Comparison of ENCODE assay signal across 8 cellular contexts in the genomic region with DNA sequence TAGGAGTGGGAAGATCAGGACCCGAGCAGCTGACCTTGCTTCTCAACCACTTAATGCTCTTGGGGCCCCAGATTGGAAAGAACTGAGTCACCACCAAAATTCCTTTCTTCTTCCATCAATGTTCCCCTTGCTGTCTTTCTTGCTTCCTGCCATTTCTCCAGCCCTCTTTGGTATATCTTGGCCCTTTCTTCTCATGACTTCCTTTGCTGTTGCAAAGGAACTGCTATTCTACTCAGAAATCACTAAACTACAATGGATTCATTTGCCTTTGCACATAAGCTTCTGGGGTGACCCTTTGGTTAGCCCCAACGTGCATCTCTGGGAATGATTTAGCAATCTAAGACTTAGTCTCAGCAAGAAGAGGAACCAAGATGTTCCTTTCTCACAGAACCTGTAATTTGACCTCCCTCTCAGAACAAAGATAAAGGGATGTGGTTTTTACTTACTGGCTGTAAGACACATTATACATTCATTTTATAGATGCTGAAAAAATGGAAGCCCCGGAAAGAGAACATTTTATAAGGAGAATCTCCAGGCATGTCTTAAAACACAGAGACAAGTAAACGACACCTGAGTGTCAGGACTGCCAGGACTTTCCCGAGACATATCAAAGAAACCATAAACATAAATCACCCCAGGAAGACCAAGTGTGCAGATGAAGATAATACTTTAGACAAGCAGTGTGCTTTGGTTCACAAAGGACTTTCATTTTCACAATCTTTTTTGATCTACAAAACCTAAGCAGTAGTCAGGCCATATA.
A peak's percentile ranks its signal among the peaks of the same experiment; 100 is the strongest.
DNase-seq lines count a peak whose midpoint lies in the region; ATAC-seq and TF ChIP-seq lines count a peak whose summit lies in the region.

No MANE protein-coding gene starts in this region.

- no peak overlapping the region for H3K4me3 Mint-ChIP-seq in MCF 10A (ENCODE audit: unreplicated experiment)
- H3K4me3 Mint-ChIP-seq in activated naive CD8-positive, alpha-beta T cell = peak overlapping the region; percentile 73
- H3K4me3 Mint-ChIP-seq in stimulated activated naive CD8-positive, alpha-beta T cell treated with anti-CD3 and anti-CD28 coated beads, Interleukin-15, Interleukin-2, amounts not matched to agents 100 ng/mL and 50 ng/mL, for 24 hours = peak overlapping the region; percentile 27

- H3K36me3 Mint-ChIP-seq in MCF 10A (ENCODE audit: insufficient read depth, unreplicated experiment) = no peaks in the 10 kb centered on the region
- peaks cover 5% of the 10 kb centered on the region for H3K36me3 Mint-ChIP-seq in activated naive CD8-positive, alpha-beta T cell
- H3K36me3 Mint-ChIP-seq in stimulated activated naive CD8-positive, alpha-beta T cell treated with anti-CD3 and anti-CD28 coated beads, Interleukin-15, Interleukin-2, amounts not matched to agents 100 ng/mL and 50 ng/mL, for 24 hours (ENCODE audit: low read depth) = no peaks in the 10 kb centered on the region

- H3K27me3 ChIP-seq in breast epithelium = no peaks in the 10 kb centered on the region
- H3K27me3 ChIP-seq in suprapubic skin = no peaks in the 10 kb centered on the region

- H3K4me3 ChIP-seq in breast epithelium = no peak overlapping the region
- no peak overlapping the region for H3K4me3 ChIP-seq in suprapubic skin

- POLR2A ChIA-PET in MCF 10A (lab: Yijun Ruan, JAX) = interaction anchor here (0.6 kb wide), 2 partner anchors 14 to 27 kb away, joined by 3 read pairs; no protein-coding TSS in a partner anchor

- no peaks in the 10 kb centered on the region for H3K4me1 ChIP-seq in breast epithelium
- no peaks in the 10 kb centered on the region for H3K4me1 ChIP-seq in suprapubic skin

- CTCF ChIA-PET in MCF 10A (lab: Yijun Ruan, JAX) = interaction anchor here (0.8 kb wide), 1 partner anchor 62 kb away, joined by 4 read pairs; no protein-coding TSS in a partner anchor

- TF ChIP-seq POLR2A in breast epithelium (IDR thresholded peaks at IDR 0.05) (no peak), suprapubic skin (IDR thresholded peaks at IDR 0.05) (no peak)

- no peaks in the 10 kb centered on the region for H3K9me3 Mint-ChIP-seq in MCF 10A (ENCODE audit: unreplicated experiment)
- peaks cover 5% of the 10 kb centered on the region for H3K9me3 Mint-ChIP-seq in activated naive CD8-positive, alpha-beta T cell (ENCODE audit: low read depth)
- H3K9me3 Mint-ChIP-seq in stimulated activated naive CD8-positive, alpha-beta T cell treated with anti-CD3 and anti-CD28 coated beads, Interleukin-15, Interleukin-2, amounts not matched to agents 100 ng/mL and 50 ng/mL, for 24 hours = peaks cover 8% of the 10 kb centered on the region

- H3K36me3 ChIP-seq in breast epithelium = no peaks in the 10 kb centered on the region
- H3K36me3 ChIP-seq in suprapubic skin = no peaks in the 10 kb centered on the region

- DNase-seq in MCF 10A (ENCODE audit: unreplicated experiment) (peak; percentile 22), breast epithelium (ENCODE audit: low spot score in 2 of 2) (no peak), SW480 (ENCODE audit: low spot score) (no peak), ureter (ENCODE audit: low spot score) (no peak), suprapubic skin (ENCODE audit: low spot score in 2 of 2) (no peak)

- no peak for TF ChIP-seq EP300 in suprapubic skin (IDR thresholded peaks at IDR 0.05)

- H3K27ac Mint-ChIP-seq in MCF 10A (ENCODE audit: low read depth, unreplicated experiment) = no peak overlapping the region
- peak overlapping the region; percentile 82 for H3K27ac Mint-ChIP-seq in activated naive CD8-positive, alpha-beta T cell
- H3K27ac Mint-ChIP-seq in stimulated activated naive CD8-positive, alpha-beta T cell treated with anti-CD3 and anti-CD28 coated beads, Interleukin-15, Interleukin-2, amounts not matched to agents 100 ng/mL and 50 ng/mL, for 24 hours = peak overlapping the region; percentile 80

- H3K4me1 Mint-ChIP-seq in MCF 10A (ENCODE audit: insufficient read depth, unreplicated experiment) = peaks cover 29% of the 10 kb centered on the region
- H3K4me1 Mint-ChIP-seq in activated naive CD8-positive, alpha-beta T cell (ENCODE audit: low read depth) = peaks cover 21% of the 10 kb centered on the region
- H3K4me1 Mint-ChIP-seq in stimulated activated naive CD8-positive, alpha-beta T cell treated with anti-CD3 and anti-CD28 coated beads, Interleukin-15, Interleukin-2, amounts not matched to agents 100 ng/mL and 50 ng/mL, for 24 hours (ENCODE audit: low read depth) = peaks cover 23% of the 10 kb centered on the region

- no peaks in the 10 kb centered on the region for H3K9me3 ChIP-seq in breast epithelium
- no peaks in the 10 kb centered on the region for H3K9me3 ChIP-seq in suprapubic skin

- H3K27me3 Mint-ChIP-seq in MCF 10A (ENCODE audit: insufficient read depth, unreplicated experiment) = no peaks in the 10 kb centered on the region
- no peaks in the 10 kb centered on the region for H3K27me3 Mint-ChIP-seq in activated naive CD8-positive, alpha-beta T cell
- no peaks in the 10 kb centered on the region for H3K27me3 Mint-ChIP-seq in stimulated activated naive CD8-positive, alpha-beta T cell treated with anti-CD3 and anti-CD28 coated beads, Interleukin-15, Interleukin-2, amounts not matched to agents 100 ng/mL and 50 ng/mL, for 24 hours

- WGBS in suprapubic skin = 62% methylated on average over 5 of the region's 5 CpGs

- peak; percentile 77 for ATAC-seq in HG03378 (IDR thresholded peaks at IDR 0.05; ENCODE audit: unreplicated experiment)

- intact Hi-C loops in MCF 10A (cut with micrococcal nuclease) (no loop called here), breast epithelium (cut with DNase I; ENCODE audit: low total_unique reads) (no loop called here)

- TF ChIP-seq CTCF in MCF 10A (IDR thresholded peaks at IDR 0.05; ENCODE audit: unreplicated experiment) = no peak
- no peak for TF ChIP-seq CTCF in breast epithelium (IDR thresholded peaks at IDR 0.05)
- no peak for TF ChIP-seq CTCF in suprapubic skin (IDR thresholded peaks at IDR 0.05)

- no TSS peak for BruUV-seq in MCF 10A (replicated peaks; lab: Mats Ljungman, UMichigan)

- H3K27ac ChIP-seq in breast epithelium = no peak overlapping the region
- no peak overlapping the region for H3K27ac ChIP-seq in suprapubic skin
